In genomic region chr1:112579801-112580510, GRCh38 we compare ENCODE assay signal across 22 cellular contexts.
"Had no signal": no experiment of that assay in that cellular context is flagged by ENCODE, and none has a peak within 500 bp of the region (broad histone marks: within the 10 kb centered on the region; RNA-seq: fewer than 3 reads in every experiment).

No MANE protein-coding gene starts in this region.

- DNase-seq: activated CD4-positive, alpha-beta T cell treated with anti-CD3 and anti-CD28 coated beads for 36 hours; activated CD8-positive, alpha-beta T cell treated with anti-CD3 and anti-CD28 coated beads for 36 hours; activated naive CD4-positive, alpha-beta T cell; activated naive CD8-positive, alpha-beta T cell treated with anti-CD3 and anti-CD28 coated beads for 36 hours; activated T-cell treated with anti-CD3 and anti-CD28 coated beads, Interleukin-2, amount 50 U/mL, for 1 hour; amygdala; endodermal cell; foreskin melanocyte; glutamatergic neuron; hippocampal formation; left cardiac atrium; mesendoderm; naive thymus-derived CD4-positive, alpha-beta T cell; pancreas; right lobe of liver; small intestine; stimulated activated CD4-positive, alpha-beta T cell treated with anti-CD3 and anti-CD28 coated beads, Interleukin-4, amount 100 ng/mL, for 1 hour; stomach; upper lobe of right lung had no signal

- ATAC-seq: activated CD4-positive, alpha-beta T cell treated with anti-CD3 and anti-CD28 coated beads for 36 hours; activated CD8-positive, alpha-beta T cell treated with anti-CD3 and anti-CD28 coated beads for 36 hours; activated T-helper 17 cell treated with anti-CD3 and anti-CD28 coated beads, Interleukin-2, amount 50 U/mL, for 72 hours; left cardiac atrium; naive thymus-derived CD4-positive, alpha-beta T cell; pancreas; right lobe of liver; stimulated activated effector memory CD8-positive, alpha-beta T cell treated with anti-CD3 and anti-CD28 coated beads, Interleukin-12 subunit alpha, Interleukin-12 subunit beta, amount 100 ng/mL, for 72 hours; upper lobe of right lung had no signal

- H3K27me3 ChIP-seq: pancreas, right lobe of liver, stomach, upper lobe of right lung had no signal

- H3K27ac Mint-ChIP-seq: activated CD4-positive, alpha-beta T cell treated with anti-CD3 and anti-CD28 coated beads for 36 hours; activated CD8-positive, alpha-beta T cell treated with anti-CD3 and anti-CD28 coated beads for 36 hours; activated naive CD8-positive, alpha-beta T cell treated with anti-CD3 and anti-CD28 coated beads for 36 hours; activated T-helper 17 cell treated with anti-CD3 and anti-CD28 coated beads, Interleukin-2, amount 50 U/mL, for 72 hours; endodermal cell; naive thymus-derived CD4-positive, alpha-beta T cell; stimulated activated effector memory CD8-positive, alpha-beta T cell treated with anti-CD3 and anti-CD28 coated beads, Interleukin-12 subunit alpha, Interleukin-12 subunit beta, amount 100 ng/mL, for 72 hours; T-helper 2 cell treated with Interferon-gamma antibody and Interleukin-4, amounts not matched to agents 5 μg/mL and 100 μg/mL, for 36 hours had no signal

- H3K4me1 Mint-ChIP-seq: activated CD4-positive, alpha-beta T cell treated with anti-CD3 and anti-CD28 coated beads for 36 hours; activated naive CD8-positive, alpha-beta T cell treated with anti-CD3 and anti-CD28 coated beads for 36 hours; activated T-helper 17 cell treated with anti-CD3 and anti-CD28 coated beads, Interleukin-2, amount 50 U/mL, for 72 hours; endodermal cell; naive thymus-derived CD4-positive, alpha-beta T cell; stimulated activated effector memory CD8-positive, alpha-beta T cell treated with anti-CD3 and anti-CD28 coated beads, Interleukin-12 subunit alpha, Interleukin-12 subunit beta, amount 100 ng/mL, for 72 hours had no signal

- H3K4me3 ChIP-seq: pancreas, right lobe of liver, stomach, upper lobe of right lung had no signal

- H3K9me3 Mint-ChIP-seq: activated CD8-positive, alpha-beta T cell treated with anti-CD3 and anti-CD28 coated beads for 36 hours; activated naive CD8-positive, alpha-beta T cell treated with anti-CD3 and anti-CD28 coated beads for 36 hours; activated T-helper 17 cell treated with anti-CD3 and anti-CD28 coated beads, Interleukin-2, amount 50 U/mL, for 72 hours; naive thymus-derived CD4-positive, alpha-beta T cell; stimulated activated effector memory CD8-positive, alpha-beta T cell treated with anti-CD3 and anti-CD28 coated beads, Interleukin-12 subunit alpha, Interleukin-12 subunit beta, amount 100 ng/mL, for 72 hours; T-helper 2 cell treated with Interferon-gamma antibody and Interleukin-4, amounts not matched to agents 5 μg/mL and 100 μg/mL, for 36 hours had no signal

- H3K4me3 Mint-ChIP-seq: activated CD4-positive, alpha-beta T cell treated with anti-CD3 and anti-CD28 coated beads for 36 hours; activated CD8-positive, alpha-beta T cell treated with anti-CD3 and anti-CD28 coated beads for 36 hours; activated naive CD8-positive, alpha-beta T cell treated with anti-CD3 and anti-CD28 coated beads for 36 hours; activated T-helper 17 cell treated with anti-CD3 and anti-CD28 coated beads, Interleukin-2, amount 50 U/mL, for 72 hours; endodermal cell; naive thymus-derived CD4-positive, alpha-beta T cell; stimulated activated effector memory CD8-positive, alpha-beta T cell treated with anti-CD3 and anti-CD28 coated beads, Interleukin-12 subunit alpha, Interleukin-12 subunit beta, amount 100 ng/mL, for 72 hours; T-helper 2 cell treated with Interferon-gamma antibody and Interleukin-4, amounts not matched to agents 5 μg/mL and 100 μg/mL, for 36 hours had no signal

- H3K27me3 Mint-ChIP-seq: activated CD4-positive, alpha-beta T cell treated with anti-CD3 and anti-CD28 coated beads for 36 hours; activated CD8-positive, alpha-beta T cell treated with anti-CD3 and anti-CD28 coated beads for 36 hours; activated naive CD8-positive, alpha-beta T cell treated with anti-CD3 and anti-CD28 coated beads for 36 hours; activated T-helper 17 cell treated with anti-CD3 and anti-CD28 coated beads, Interleukin-2, amount 50 U/mL, for 72 hours; naive thymus-derived CD4-positive, alpha-beta T cell had no signal
